Comparison of ENCODE assay signal across 15 cellular contexts in genomic region chr7:85292908-85293576, GRCh38.
DNase-seq lines count a peak whose midpoint lies in the region; ATAC-seq and TF ChIP-seq lines count a peak whose summit lies in the region.
"Had no signal": no experiment of that assay in that cellular context is flagged by ENCODE, and none has a peak within 500 bp of the region (broad histone marks: within the 10 kb centered on the region; RNA-seq: fewer than 3 reads in every experiment).

No MANE protein-coding gene starts in this region.

- POLR2A ChIA-PET in activated CD4-positive, alpha-beta T cell treated with anti-CD3 and anti-CD28 coated beads for 36 hours (lab: Charles Lee), result no interaction called here

- no peak overlapping the region for H3K27ac Mint-ChIP-seq in activated CD4-positive, alpha-beta T cell treated with anti-CD3 and anti-CD28 coated beads for 36 hours
- H3K27ac Mint-ChIP-seq: CD4-positive, alpha-beta T cell had no signal

- TF ChIP-seq CTCF in foreskin keratinocyte (conservative IDR thresholded peaks at IDR 0.05), result no peak

- no peaks in the 10 kb centered on the region for H3K4me1 Mint-ChIP-seq in activated CD4-positive, alpha-beta T cell treated with anti-CD3 and anti-CD28 coated beads for 36 hours

- H3K9me3 Mint-ChIP-seq in activated CD4-positive, alpha-beta T cell treated with anti-CD3 and anti-CD28 coated beads for 36 hours (ENCODE audit: low read depth), result peaks cover 2% of the 10 kb centered on the region

- H3K27ac ChIP-seq in foreskin keratinocyte, result no peak overlapping the region
- H3K27ac ChIP-seq: Peyer's patch had no signal

- ATAC-seq in GM18907 (IDR thresholded peaks at IDR 0.05; ENCODE audit: unreplicated experiment), result peak; percentile 75
- peak; percentile 56 for ATAC-seq in GM21825 (IDR thresholded peaks at IDR 0.05; ENCODE audit: unreplicated experiment)
- ATAC-seq in HG03432 (IDR thresholded peaks at IDR 0.05; ENCODE audit: unreplicated experiment), result peak; percentile 73
- ATAC-seq in GM19455 (IDR thresholded peaks at IDR 0.05; ENCODE audit: unreplicated experiment), result no peak
- ATAC-seq in GM21717 (IDR thresholded peaks at IDR 0.05; ENCODE audit: unreplicated experiment), result no peak
- ATAC-seq in foreskin keratinocyte, result no peak
- no peak for ATAC-seq in activated CD4-positive, alpha-beta T cell treated with anti-CD3 and anti-CD28 coated beads for 36 hours
- ATAC-seq: activated T-cell treated with anti-CD3 and anti-CD28 coated beads, Interleukin-2, amount 50 U/mL, for 4 hours had no signal

- H3K27me3 Mint-ChIP-seq in activated CD4-positive, alpha-beta T cell treated with anti-CD3 and anti-CD28 coated beads for 36 hours, result no peaks in the 10 kb centered on the region
- H3K27me3 Mint-ChIP-seq: CD4-positive, alpha-beta T cell had no signal

- DNase-seq in renal cortical epithelial cell (ENCODE audit: low read depth), result peak; percentile 84
- DNase-seq in foreskin keratinocyte, result no peak
- no peak for DNase-seq in activated CD4-positive, alpha-beta T cell treated with anti-CD3 and anti-CD28 coated beads for 36 hours
- DNase-seq: activated CD4-positive, alpha-beta T cell treated with anti-CD3 and anti-CD28 coated beads for 4 hours; activated T-cell treated with anti-CD3 and anti-CD28 coated beads, Interleukin-2, amount 50 U/mL, for 4 hours; CD4-positive, alpha-beta T cell; NCI-H2227 treated with DMSO at 0.1 percent for 48 hours; occipital lobe; Peyer's patch; T-helper 1 cell had no signal

- intact Hi-C loops in activated CD4-positive, alpha-beta T cell treated with anti-CD3 and anti-CD28 coated beads for 36 hours (cut with DNase I, micrococcal nuclease), result no loop called here

- no peaks in the 10 kb centered on the region for H3K36me3 Mint-ChIP-seq in activated CD4-positive, alpha-beta T cell treated with anti-CD3 and anti-CD28 coated beads for 36 hours (ENCODE audit: low read depth)

- CTCF ChIA-PET in activated CD4-positive, alpha-beta T cell treated with anti-CD3 and anti-CD28 coated beads for 36 hours (lab: Charles Lee), result no interaction called here

- H3K4me3 Mint-ChIP-seq in activated CD4-positive, alpha-beta T cell treated with anti-CD3 and anti-CD28 coated beads for 36 hours, result no peak overlapping the region
- H3K4me3 Mint-ChIP-seq: activated T-cell treated with anti-CD3 and anti-CD28 coated beads, Interleukin-2, amount 50 U/mL, for 4 hours; CD4-positive, alpha-beta T cell had no signal

- no peaks in the 10 kb centered on the region for H3K4me1 ChIP-seq in foreskin keratinocyte
- H3K4me1 ChIP-seq: Peyer's patch had no signal

- no peaks in the 10 kb centered on the region for H3K27me3 ChIP-seq in foreskin keratinocyte
- H3K27me3 ChIP-seq: Peyer's patch had no signal

Comparison
In these comparisons a context has a peak if more than half of its experiments do, and no peak if none do; other contexts are left out.
1. ATAC-seq: peak in GM18907 (single experiment), GM21825 (single experiment) and HG03432 (single experiment); none in GM19455 (single experiment), GM21717 (single experiment), foreskin keratinocyte (single experiment) and activated CD4-positive, alpha-beta T cell treated with anti-CD3 and anti-CD28 coated beads for 36 hours (single experiment).